ENCODE assay signal across 22 cellular contexts in genomic region chr2:17223171-17223570, GRCh38.
"Had no signal": no experiment of that assay in that cellular context is flagged by ENCODE, and none has a peak within 500 bp of the region (broad histone marks: within the 10 kb centered on the region; RNA-seq: fewer than 3 reads in every experiment).

No MANE protein-coding gene starts in this region.

- H3K36me3 ChIP-seq: esophagus squamous epithelium, lower lobe of right lung, neural progenitor cell, spleen, thoracic aorta, tibial nerve, upper lobe of left lung, uterus had no signal

- H3K9ac ChIP-seq: neural progenitor cell, parathyroid adenoma had no signal

- H2AFZ ChIP-seq: neural progenitor cell, parathyroid adenoma had no signal

- H3K4me3 ChIP-seq: esophagus squamous epithelium, lower lobe of right lung, neural progenitor cell, skin epidermis, spleen, thoracic aorta, tibial nerve, upper lobe of left lung, uterus had no signal

- H3K9me3 ChIP-seq: esophagus squamous epithelium, lower lobe of right lung, spleen, thoracic aorta, tibial nerve, upper lobe of left lung, uterus had no signal

- H3K4me1 ChIP-seq: esophagus squamous epithelium, lower lobe of right lung, neural progenitor cell, parathyroid adenoma, spleen, tibial nerve, upper lobe of left lung, uterus had no signal

- H3K27ac ChIP-seq: esophagus squamous epithelium, lower lobe of right lung, neural progenitor cell, parathyroid adenoma, skin epidermis, spleen, thoracic aorta, tibial nerve, upper lobe of left lung, uterus had no signal

- H3K4me2 ChIP-seq: neural progenitor cell had no signal

- H3K27me3 ChIP-seq: esophagus squamous epithelium, neural progenitor cell, spleen, tibial nerve, upper lobe of left lung, uterus had no signal

- DNase-seq: cortex of kidney; effector memory CD8-positive, alpha-beta T cell; erythroblast; esophagus squamous epithelium; hypothalamus; immature natural killer cell; islet precursor cell; kidney glomerular epithelial cell; left colon; left ventricle myocardium superior; lower lobe of right lung; natural killer cell; spleen; stimulated activated naive B cell treated with anti-CD40 and anti-IgM and Interleukin-4, amounts not matched to agents 10 μg/mL and 1 μg/mL and 100 μg/mL, for 72 hours; upper lobe of left lung; uterus had no signal

- ATAC-seq: effector memory CD8-positive, alpha-beta T cell; left colon; left ventricle myocardium superior; lower lobe of right lung; natural killer cell; sciatic nerve; stimulated activated naive B cell treated with anti-CD40 and anti-IgM and Interleukin-4, amounts not matched to agents 10 μg/mL and 1 μg/mL and 100 μg/mL, for 72 hours had no signal
